ENCODE assay signal across 3 cellular contexts in genomic region chr4:96809563-96809962, GRCh38.
"Had no signal": no experiment of that assay in that cellular context is flagged by ENCODE, and none has a peak within 500 bp of the region (broad histone marks: within the 10 kb centered on the region; RNA-seq: fewer than 3 reads in every experiment).

No MANE protein-coding gene starts in this region.

- H3K4me3 ChIP-seq: GM12878 had no signal

- ATAC-seq: GM12878 had no signal

- DNase-seq: GDM1, GF-D8 had no signal
